In genomic region chr10:25142465-25142864, GRCh38 we compare ENCODE assay signal across 21 cellular contexts. TPM values are rescaled to one million over a fixed set of nuclear protein-coding genes. Genes with fewer than 3 reads are reported as not detected.
DNase-seq lines count a peak whose midpoint lies in the region; FAIRE-seq lines count a peak whose summit lies in the region.
"Had no signal": no experiment of that assay in that cellular context is flagged by ENCODE, and none has a peak within 500 bp of the region (broad histone marks: within the 10 kb centered on the region; RNA-seq: fewer than 3 reads in every experiment).

No MANE protein-coding gene starts in this region.

- no peaks in the 10 kb centered on the region for H3F3A ChIP-seq in GM23248 (ENCODE audit: insufficient read depth)

- no peaks in the 10 kb centered on the region; the same call in 1 of the 2 replicates for H4K20me1 ChIP-seq in GM23248 (ENCODE audit: insufficient read depth)
- H4K20me1 ChIP-seq: BLaER1 had no signal

- H2AFZ ChIP-seq in GM23248, result no peak overlapping the region; the same call in 1 of the 2 replicates

- DNase-seq in GM23248, result peak; percentile 67
- peak; percentile 1 for DNase-seq in M059J (ENCODE audit: low read depth)
- peak; percentile 21 for DNase-seq in amniotic epithelial cell (ENCODE audit: low read depth)
- DNase-seq in urothelium cell line (ENCODE audit: low spot score), result peak; percentile 10
- no peak for DNase-seq in NOMO-1 treated with dmso at 0.1 percent for 144 hours (lab: John Stamatoyannopoulos, UW; ENCODE audit: unreplicated experiment)
- DNase-seq in NOMO-1 (lab: John Stamatoyannopoulos, UW; ENCODE audit: unreplicated experiment in 2 of 2), result no peak
- DNase-seq in NCI-H1417 treated with DMSO at 0.1 percent for 48 hours (lab: John Stamatoyannopoulos, UW), result no peak
- DNase-seq: CD8-positive, alpha-beta T cell; DMS79 treated with DMSO at 0.1 percent for 48 hours; GDM1; NCI-H1092; NCI-H1694; NCI-H524; RPMI8226; SJCRH30; T-helper 2 cell had no signal

- FAIRE-seq in urothelium cell line (lab: Jason Lieb, UNC), result no peak
- FAIRE-seq: GM12878, GM18507 had no signal

- H3K4me1 ChIP-seq in GM23248 (ENCODE audit: insufficient read depth), result peaks cover 4% of the 10 kb centered on the region; the same call in 1 of the 2 replicates
- H3K4me1 ChIP-seq: BLaER1, SJCRH30 had no signal

- no peaks in the 10 kb centered on the region for H3K79me2 ChIP-seq in GM23248 (ENCODE audit: insufficient read depth)

- H3K9me2 ChIP-seq in GM23248 (ENCODE audit: insufficient read depth), result no peaks in the 10 kb centered on the region

- H3K27me3 ChIP-seq in GM23248 (replicated peaks; ENCODE audit: insufficient read depth), result no peaks in the 10 kb centered on the region
- H3K27me3 ChIP-seq: BLaER1, SJCRH30 had no signal

- H3K4me3 ChIP-seq in GM23248, result no peak overlapping the region
- H3K4me3 ChIP-seq: BLaER1, GM12878, SJCRH30 had no signal

- no peak overlapping the region for H3K27ac ChIP-seq in GM23248
- H3K27ac ChIP-seq: BLaER1, SJCRH30 had no signal

- H3K36me3 ChIP-seq in GM23248 (ENCODE audit: low read depth), result no peaks in the 10 kb centered on the region
- H3K36me3 ChIP-seq: BLaER1, SJCRH30 had no signal

- H3K9me3 ChIP-seq in GM23248 (ENCODE audit: low read depth), result no peaks in the 10 kb centered on the region
- H3K9me3 ChIP-seq: BLaER1, SJCRH30 had no signal

- no peak overlapping the region for H3K4me2 ChIP-seq in GM23248 (ENCODE audit: unreplicated experiment)
- H3K4me2 ChIP-seq: BLaER1 had no signal

- H3K9ac ChIP-seq in GM23248, result no peak overlapping the region
- H3K9ac ChIP-seq: BLaER1 had no signal

- in situ Hi-C loops in GM23248 (cut with MboI), result no loop called here

- 12 to 21% methylated on average over 7 of the region's 7 CpGs for WGBS in GM23248 (ENCODE audit: low coverage in 1 of 2, low lambda C conversion rate in 2 of 2, missing lambda C conversion rate in 2 of 2), 2 experiments

RNA-seq across cellular contexts. Expression of gene GPR158, which starts 32.3 kb away (rescaled TPM):
- total RNA-seq in GM23248 (2014; rRNA removed; shearing (Covaris generic)), result 0.13 TPM in 1 of 2 replicates, not detected in the other
- 0.06 TPM in 1 of 2 replicates, not detected in the other for polyA plus RNA-seq in GM23248 (2016; fragmentation: Nextera tagmentation; extraction: Ambion mirVana)
- 0.02 TPM in 1 of 2 replicates, not detected in the other for total RNA-seq in M059J (2014; rRNA removed; shearing (Covaris generic))
- total RNA-seq: CD8-positive, alpha-beta T cell; GM12878 had no signal
- polyA plus RNA-seq: AG04450, GM12878, IgD-negative memory B cell had no signal

Comparison
In these comparisons a context has a peak if more than half of its experiments do, and no peak if none do; other contexts are left out.
1. DNase-seq: peak in GM23248 (single experiment), M059J (single experiment), amniotic epithelial cell (single experiment) and urothelium cell line (single experiment); none in NOMO-1 treated with dmso at 0.1 percent for 144 hours (single experiment), NOMO-1 (0 of 2) and NCI-H1417 treated with DMSO at 0.1 percent for 48 hours (single experiment).